Comparison of ENCODE assay signal across 14 cellular contexts in genomic region chr18:48979944-48980890, GRCh38. TPM values are rescaled to one million over a fixed set of nuclear protein-coding genes. Genes with fewer than 3 reads are reported as not detected.
DNase-seq lines count a peak whose midpoint lies in the region; ATAC-seq, FAIRE-seq and TF ChIP-seq lines count a peak whose summit lies in the region.
"Had no signal": no experiment of that assay in that cellular context is flagged by ENCODE, and none has a peak within 500 bp of the region (broad histone marks: within the 10 kb centered on the region; RNA-seq: fewer than 3 reads in every experiment).

No MANE protein-coding gene starts in this region.

- no peak for TF ChIP-seq CTCF in activated CD8-positive, alpha-beta T cell treated with anti-CD3 and anti-CD28 coated beads for 36 hours (IDR thresholded peaks at IDR 0.05)

- peaks cover 23% of the 10 kb centered on the region for H3K27me3 Mint-ChIP-seq in activated CD8-positive, alpha-beta T cell treated with anti-CD3 and anti-CD28 coated beads for 36 hours
- peaks cover 39% of the 10 kb centered on the region for H3K27me3 Mint-ChIP-seq in activated CD8-positive, alpha-beta T cell treated with anti-CD3 and anti-CD28 coated beads, Interleukin-2, amount 10 ng/mL, durations not matched to agents 7 days and 5 days (ENCODE audit: low read depth)

- H3K9me3 Mint-ChIP-seq in activated CD8-positive, alpha-beta T cell treated with anti-CD3 and anti-CD28 coated beads for 36 hours, result no peaks in the 10 kb centered on the region
- no peaks in the 10 kb centered on the region for H3K9me3 Mint-ChIP-seq in activated CD8-positive, alpha-beta T cell treated with anti-CD3 and anti-CD28 coated beads, Interleukin-2, amount 10 ng/mL, durations not matched to agents 7 days and 5 days (ENCODE audit: insufficient read depth)
- H3K9me3 Mint-ChIP-seq: activated CD4-positive, alpha-beta memory T cell treated with anti-CD3 and anti-CD28 coated beads, Interleukin-2, amount 10 ng/mL, durations not matched to agents 7 days and 5 days had no signal

- peaks cover 22% of the 10 kb centered on the region for H3K4me1 Mint-ChIP-seq in activated CD8-positive, alpha-beta T cell treated with anti-CD3 and anti-CD28 coated beads for 36 hours (ENCODE audit: low read depth)
- H3K4me1 Mint-ChIP-seq in activated CD8-positive, alpha-beta T cell treated with anti-CD3 and anti-CD28 coated beads, Interleukin-2, amount 10 ng/mL, durations not matched to agents 7 days and 5 days (ENCODE audit: low read depth), result peaks cover 22% of the 10 kb centered on the region

- ATAC-seq in activated CD8-positive, alpha-beta T cell treated with anti-CD3 and anti-CD28 coated beads for 36 hours, result no peak
- ATAC-seq in activated CD8-positive, alpha-beta T cell treated with anti-CD3 and anti-CD28 coated beads, Interleukin-2, amount 10 ng/mL, durations not matched to agents 7 days and 5 days, result no peak
- no peak for ATAC-seq in HG02870 (IDR thresholded peaks at IDR 0.05; ENCODE audit: unreplicated experiment)
- ATAC-seq in HG02938 (IDR thresholded peaks at IDR 0.05; ENCODE audit: unreplicated experiment), result no peak
- ATAC-seq: heart right ventricle had no signal

- peak; percentile 28 for DNase-seq in activated CD8-positive, alpha-beta T cell treated with anti-CD3 and anti-CD28 coated beads for 36 hours
- DNase-seq in activated CD8-positive, alpha-beta T cell treated with anti-CD3 and anti-CD28 coated beads, Interleukin-2, amount 10 ng/mL, durations not matched to agents 7 days and 5 days, result no peak
- peak; percentile 55 for DNase-seq in SKM-1 treated with dmso at 0.1 percent for 144 hours (lab: John Stamatoyannopoulos, UW; ENCODE audit: unreplicated experiment)
- peak; percentile 80 for DNase-seq in islet precursor cell
- peak; percentile 58 for DNase-seq in urothelium cell line (ENCODE audit: low spot score)
- DNase-seq in AG20443 (ENCODE audit: low spot score), result no peak
- DNase-seq: 8988T; activated CD4-positive, alpha-beta memory T cell treated with anti-CD3 and anti-CD28 coated beads, Interleukin-2, amount 10 ng/mL, durations not matched to agents 7 days and 5 days; DMS53; heart right ventricle; Right ventricle myocardium superior; stimulated activated CD4-positive, alpha-beta T cell treated with anti-CD3 and anti-CD28 coated beads, Interleukin-12 subunit alpha, Interleukin-12 subunit beta, amount 100 ng/mL, for 4 hours had no signal

- POLR2A ChIA-PET in activated CD8-positive, alpha-beta T cell treated with anti-CD3 and anti-CD28 coated beads for 36 hours (lab: Charles Lee), result no interaction called here
- POLR2A ChIA-PET in activated CD8-positive, alpha-beta T cell treated with anti-CD3 and anti-CD28 coated beads, Interleukin-2, amount 10 ng/mL, durations not matched to agents 7 days and 5 days (lab: Charles Lee), result no interaction called here

- intact Hi-C loops in activated CD8-positive, alpha-beta T cell treated with anti-CD3 and anti-CD28 coated beads for 36 hours (cut with micrococcal nuclease), result no loop called here

- no peak overlapping the region for H3K4me3 Mint-ChIP-seq in activated CD8-positive, alpha-beta T cell treated with anti-CD3 and anti-CD28 coated beads for 36 hours
- no peak overlapping the region for H3K4me3 Mint-ChIP-seq in activated CD8-positive, alpha-beta T cell treated with anti-CD3 and anti-CD28 coated beads, Interleukin-2, amount 10 ng/mL, durations not matched to agents 7 days and 5 days
- H3K4me3 Mint-ChIP-seq: activated CD4-positive, alpha-beta memory T cell treated with anti-CD3 and anti-CD28 coated beads, Interleukin-2, amount 10 ng/mL, durations not matched to agents 7 days and 5 days had no signal

- FAIRE-seq in urothelium cell line (lab: Jason Lieb, UNC), result no peak

- H3K27ac Mint-ChIP-seq in activated CD8-positive, alpha-beta T cell treated with anti-CD3 and anti-CD28 coated beads for 36 hours, result no peak overlapping the region
- H3K27ac Mint-ChIP-seq in activated CD8-positive, alpha-beta T cell treated with anti-CD3 and anti-CD28 coated beads, Interleukin-2, amount 10 ng/mL, durations not matched to agents 7 days and 5 days, result no peak overlapping the region
- H3K27ac Mint-ChIP-seq: activated CD4-positive, alpha-beta memory T cell treated with anti-CD3 and anti-CD28 coated beads, Interleukin-2, amount 10 ng/mL, durations not matched to agents 7 days and 5 days had no signal

- H3K36me3 Mint-ChIP-seq in activated CD8-positive, alpha-beta T cell treated with anti-CD3 and anti-CD28 coated beads for 36 hours (ENCODE audit: low read depth), result no peaks in the 10 kb centered on the region
- no peaks in the 10 kb centered on the region for H3K36me3 Mint-ChIP-seq in activated CD8-positive, alpha-beta T cell treated with anti-CD3 and anti-CD28 coated beads, Interleukin-2, amount 10 ng/mL, durations not matched to agents 7 days and 5 days (ENCODE audit: low read depth)

- CTCF ChIA-PET in activated CD8-positive, alpha-beta T cell treated with anti-CD3 and anti-CD28 coated beads for 36 hours (lab: Charles Lee), result no interaction called here
- CTCF ChIA-PET in activated CD8-positive, alpha-beta T cell treated with anti-CD3 and anti-CD28 coated beads, Interleukin-2, amount 10 ng/mL, durations not matched to agents 7 days and 5 days (lab: Charles Lee), result no interaction called here

RNA-seq across cellular contexts. Expression of gene SMAD7, which starts 29.5 kb away (rescaled TPM):
- 10 to 100 TPM; 17.4 to 18.1 TPM for total RNA-seq in activated CD8-positive, alpha-beta T cell treated with anti-CD3 and anti-CD28 coated beads for 36 hours
- total RNA-seq in activated CD8-positive, alpha-beta T cell treated with anti-CD3 and anti-CD28 coated beads, Interleukin-2, amount 10 ng/mL, durations not matched to agents 7 days and 5 days, result 10 to 100 TPM; 23.8 to 24.1 TPM

Comparison
In these comparisons a context has a peak if more than half of its experiments do, and no peak if none do; other contexts are left out.
1. DNase-seq: peak in activated CD8-positive, alpha-beta T cell treated with anti-CD3 and anti-CD28 coated beads for 36 hours (single experiment), SKM-1 treated with dmso at 0.1 percent for 144 hours (single experiment), islet precursor cell (single experiment) and urothelium cell line (single experiment); none in activated CD8-positive, alpha-beta T cell treated with anti-CD3 and anti-CD28 coated beads, Interleukin-2, amount 10 ng/mL, durations not matched to agents 7 days and 5 days (single experiment) and AG20443 (single experiment).